In the genomic region with DNA sequence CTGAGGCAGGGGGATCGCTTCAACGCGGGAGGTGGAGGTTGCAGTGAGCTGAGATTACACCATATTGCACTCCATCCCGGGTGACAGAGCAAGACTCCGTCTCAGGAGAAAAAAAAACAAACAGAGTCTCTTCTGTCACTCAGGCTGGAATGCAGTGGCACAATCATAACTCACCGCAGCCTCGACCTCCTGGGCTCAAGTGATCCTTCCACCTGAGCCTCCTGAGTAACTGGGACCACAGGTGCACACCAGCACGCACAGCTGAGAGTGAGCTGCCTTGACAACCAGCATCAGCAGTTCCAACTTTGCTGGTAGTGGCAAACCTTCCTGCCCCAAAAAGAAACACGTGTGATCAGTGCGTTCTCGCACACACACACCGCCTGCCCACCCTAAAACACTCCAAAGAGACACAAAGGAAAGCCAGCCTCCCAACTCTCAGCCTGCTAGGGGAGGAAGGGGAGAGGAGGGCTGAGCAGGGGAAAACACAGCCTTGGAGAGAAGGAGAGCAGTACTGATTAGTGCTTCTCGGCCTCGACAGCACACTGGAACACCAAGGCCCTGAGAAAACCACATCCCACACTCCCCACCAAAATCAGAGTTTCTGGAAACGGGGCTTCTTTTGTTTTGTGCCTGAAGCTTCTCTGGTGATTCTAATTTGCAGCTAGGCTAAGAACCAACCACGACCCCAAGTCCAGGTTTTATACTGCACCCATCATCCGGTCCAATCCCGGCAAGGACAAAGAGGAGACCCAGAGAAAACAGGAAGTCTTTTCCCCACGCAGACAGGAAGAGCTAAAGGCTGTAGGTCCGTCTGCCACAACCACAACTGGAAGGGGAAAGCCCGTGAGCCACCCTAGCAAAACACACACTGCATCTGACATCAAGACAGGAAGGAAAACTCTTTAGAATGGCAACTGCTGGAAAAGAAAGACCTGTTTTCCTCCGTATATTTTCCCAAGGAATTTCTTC, we compare ENCODE assay signal across 1 cellular context.
TF ChIP-seq lines count a peak whose summit lies in the region.

No MANE protein-coding gene starts in this region.

TF ChIP-seq in GM23338, 12 proteins besides CTCF, POLR2A, EP300 and RAD21 (continued from another document):
- TF ChIP-seq, protein P1, sequence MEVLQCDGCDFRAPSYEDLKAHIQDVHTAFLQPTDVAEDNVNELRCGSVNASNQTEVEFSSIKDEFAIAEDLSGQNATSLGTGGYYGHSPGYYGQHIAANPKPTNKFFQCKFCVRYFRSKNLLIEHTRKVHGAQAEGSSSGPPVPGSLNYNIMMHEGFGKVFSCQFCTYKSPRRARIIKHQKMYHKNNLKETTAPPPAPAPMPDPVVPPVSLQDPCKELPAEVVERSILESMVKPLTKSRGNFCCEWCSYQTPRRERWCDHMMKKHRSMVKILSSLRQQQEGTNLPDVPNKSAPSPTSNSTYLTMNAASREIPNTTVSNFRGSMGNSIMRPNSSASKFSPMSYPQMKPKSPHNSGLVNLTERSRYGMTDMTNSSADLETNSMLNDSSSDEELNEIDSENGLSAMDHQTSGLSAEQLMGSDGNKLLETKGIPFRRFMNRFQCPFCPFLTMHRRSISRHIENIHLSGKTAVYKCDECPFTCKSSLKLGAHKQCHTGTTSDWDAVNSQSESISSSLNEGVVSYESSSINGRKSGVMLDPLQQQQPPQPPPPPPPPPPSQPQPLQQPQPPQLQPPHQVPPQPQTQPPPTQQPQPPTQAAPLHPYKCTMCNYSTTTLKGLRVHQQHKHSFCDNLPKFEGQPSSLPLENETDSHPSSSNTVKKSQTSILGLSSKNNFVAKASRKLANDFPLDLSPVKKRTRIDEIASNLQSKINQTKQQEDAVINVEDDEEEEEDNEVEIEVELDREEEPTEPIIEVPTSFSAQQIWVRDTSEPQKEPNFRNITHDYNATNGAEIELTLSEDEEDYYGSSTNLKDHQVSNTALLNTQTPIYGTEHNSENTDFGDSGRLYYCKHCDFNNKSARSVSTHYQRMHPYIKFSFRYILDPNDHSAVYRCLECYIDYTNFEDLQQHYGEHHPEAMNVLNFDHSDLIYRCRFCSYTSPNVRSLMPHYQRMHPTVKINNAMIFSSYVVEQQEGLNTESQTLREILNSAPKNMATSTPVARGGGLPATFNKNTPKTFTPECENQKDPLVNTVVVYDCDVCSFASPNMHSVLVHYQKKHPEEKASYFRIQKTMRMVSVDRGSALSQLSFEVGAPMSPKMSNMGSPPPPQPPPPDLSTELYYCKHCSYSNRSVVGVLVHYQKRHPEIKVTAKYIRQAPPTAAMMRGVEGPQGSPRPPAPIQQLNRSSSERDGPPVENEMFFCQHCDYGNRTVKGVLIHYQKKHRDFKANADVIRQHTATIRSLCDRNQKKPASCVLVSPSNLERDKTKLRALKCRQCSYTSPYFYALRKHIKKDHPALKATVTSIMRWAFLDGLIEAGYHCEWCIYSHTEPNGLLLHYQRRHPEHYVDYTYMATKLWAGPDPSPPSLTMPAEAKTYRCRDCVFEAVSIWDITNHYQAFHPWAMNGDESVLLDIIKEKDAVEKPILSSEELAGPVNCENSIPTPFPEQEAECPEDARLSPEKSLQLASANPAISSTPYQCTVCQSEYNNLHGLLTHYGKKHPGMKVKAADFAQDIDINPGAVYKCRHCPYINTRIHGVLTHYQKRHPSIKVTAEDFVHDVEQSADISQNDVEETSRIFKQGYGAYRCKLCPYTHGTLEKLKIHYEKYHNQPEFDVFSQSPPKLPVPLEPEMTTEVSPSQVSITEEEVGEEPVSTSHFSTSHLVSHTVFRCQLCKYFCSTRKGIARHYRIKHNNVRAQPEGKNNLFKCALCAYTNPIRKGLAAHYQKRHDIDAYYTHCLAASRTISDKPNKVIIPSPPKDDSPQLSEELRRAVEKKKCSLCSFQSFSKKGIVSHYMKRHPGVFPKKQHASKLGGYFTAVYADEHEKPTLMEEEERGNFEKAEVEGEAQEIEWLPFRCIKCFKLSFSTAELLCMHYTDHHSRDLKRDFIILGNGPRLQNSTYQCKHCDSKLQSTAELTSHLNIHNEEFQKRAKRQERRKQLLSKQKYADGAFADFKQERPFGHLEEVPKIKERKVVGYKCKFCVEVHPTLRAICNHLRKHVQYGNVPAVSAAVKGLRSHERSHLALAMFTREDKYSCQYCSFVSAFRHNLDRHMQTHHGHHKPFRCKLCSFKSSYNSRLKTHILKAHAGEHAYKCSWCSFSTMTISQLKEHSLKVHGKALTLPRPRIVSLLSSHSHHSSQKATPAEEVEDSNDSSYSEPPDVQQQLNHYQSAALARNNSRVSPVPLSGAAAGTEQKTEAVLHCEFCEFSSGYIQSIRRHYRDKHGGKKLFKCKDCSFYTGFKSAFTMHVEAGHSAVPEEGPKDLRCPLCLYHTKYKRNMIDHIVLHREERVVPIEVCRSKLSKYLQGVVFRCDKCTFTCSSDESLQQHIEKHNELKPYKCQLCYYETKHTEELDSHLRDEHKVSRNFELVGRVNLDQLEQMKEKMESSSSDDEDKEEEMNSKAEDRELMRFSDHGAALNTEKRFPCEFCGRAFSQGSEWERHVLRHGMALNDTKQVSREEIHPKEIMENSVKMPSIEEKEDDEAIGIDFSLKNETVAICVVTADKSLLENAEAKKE (CRISPR knock-in tag; IDR thresholded peaks at IDR 0.05): no peak
- TF ChIP-seq STAT1 (IDR thresholded peaks at IDR 0.05; ENCODE audit: unreplicated experiment) (no peak), ZNF331 (CRISPR knock-in tag; IDR thresholded peaks at IDR 0.05; ENCODE audit: low read depth) (no peak), EZH2phosphoT487 (IDR thresholded peaks at IDR 0.05; ENCODE audit: unreplicated experiment) (no peak), ZNF114 (CRISPR knock-in tag; IDR thresholded peaks at IDR 0.05) (no peak), JUNB (IDR thresholded peaks at IDR 0.05; ENCODE audit: unreplicated experiment) (no peak), CREB1 (CRISPR knock-in tag; IDR thresholded peaks at IDR 0.05; ENCODE audit: low read depth) (no peak), EZH2 (IDR thresholded peaks at IDR 0.05; ENCODE audit: low read depth, unreplicated experiment) (no peak), NANOG (IDR thresholded peaks at IDR 0.05; ENCODE audit: borderline replicate concordance) (no peak), REST (IDR thresholded peaks at IDR 0.05; ENCODE audit: unreplicated experiment) (no peak), POLR2AphosphoS5 (IDR thresholded peaks at IDR 0.05; ENCODE audit: low read depth) (no peak)
